In genomic region chr1:110829955-110830553, GRCh38 we compare ENCODE assay signal across 1 cellular context.
A peak's percentile ranks its signal among the peaks of the same experiment; 100 is the strongest.
TF ChIP-seq lines count a peak whose summit lies in the region.

No MANE protein-coding gene starts in this region.

TF ChIP-seq in K562, 482 proteins besides CTCF, POLR2A, EP300 and RAD21 (continued from another document):
- no peak for TF ChIP-seq ZBTB43 (CRISPR knock-in tag; IDR thresholded peaks at IDR 0.05)
- no peak for TF ChIP-seq ZNF175 (CRISPR knock-in tag; IDR thresholded peaks at IDR 0.05; ENCODE audit: low read depth)
- no peak for TF ChIP-seq EP400 (IDR thresholded peaks at IDR 0.05)
- TF ChIP-seq, protein P1, sequence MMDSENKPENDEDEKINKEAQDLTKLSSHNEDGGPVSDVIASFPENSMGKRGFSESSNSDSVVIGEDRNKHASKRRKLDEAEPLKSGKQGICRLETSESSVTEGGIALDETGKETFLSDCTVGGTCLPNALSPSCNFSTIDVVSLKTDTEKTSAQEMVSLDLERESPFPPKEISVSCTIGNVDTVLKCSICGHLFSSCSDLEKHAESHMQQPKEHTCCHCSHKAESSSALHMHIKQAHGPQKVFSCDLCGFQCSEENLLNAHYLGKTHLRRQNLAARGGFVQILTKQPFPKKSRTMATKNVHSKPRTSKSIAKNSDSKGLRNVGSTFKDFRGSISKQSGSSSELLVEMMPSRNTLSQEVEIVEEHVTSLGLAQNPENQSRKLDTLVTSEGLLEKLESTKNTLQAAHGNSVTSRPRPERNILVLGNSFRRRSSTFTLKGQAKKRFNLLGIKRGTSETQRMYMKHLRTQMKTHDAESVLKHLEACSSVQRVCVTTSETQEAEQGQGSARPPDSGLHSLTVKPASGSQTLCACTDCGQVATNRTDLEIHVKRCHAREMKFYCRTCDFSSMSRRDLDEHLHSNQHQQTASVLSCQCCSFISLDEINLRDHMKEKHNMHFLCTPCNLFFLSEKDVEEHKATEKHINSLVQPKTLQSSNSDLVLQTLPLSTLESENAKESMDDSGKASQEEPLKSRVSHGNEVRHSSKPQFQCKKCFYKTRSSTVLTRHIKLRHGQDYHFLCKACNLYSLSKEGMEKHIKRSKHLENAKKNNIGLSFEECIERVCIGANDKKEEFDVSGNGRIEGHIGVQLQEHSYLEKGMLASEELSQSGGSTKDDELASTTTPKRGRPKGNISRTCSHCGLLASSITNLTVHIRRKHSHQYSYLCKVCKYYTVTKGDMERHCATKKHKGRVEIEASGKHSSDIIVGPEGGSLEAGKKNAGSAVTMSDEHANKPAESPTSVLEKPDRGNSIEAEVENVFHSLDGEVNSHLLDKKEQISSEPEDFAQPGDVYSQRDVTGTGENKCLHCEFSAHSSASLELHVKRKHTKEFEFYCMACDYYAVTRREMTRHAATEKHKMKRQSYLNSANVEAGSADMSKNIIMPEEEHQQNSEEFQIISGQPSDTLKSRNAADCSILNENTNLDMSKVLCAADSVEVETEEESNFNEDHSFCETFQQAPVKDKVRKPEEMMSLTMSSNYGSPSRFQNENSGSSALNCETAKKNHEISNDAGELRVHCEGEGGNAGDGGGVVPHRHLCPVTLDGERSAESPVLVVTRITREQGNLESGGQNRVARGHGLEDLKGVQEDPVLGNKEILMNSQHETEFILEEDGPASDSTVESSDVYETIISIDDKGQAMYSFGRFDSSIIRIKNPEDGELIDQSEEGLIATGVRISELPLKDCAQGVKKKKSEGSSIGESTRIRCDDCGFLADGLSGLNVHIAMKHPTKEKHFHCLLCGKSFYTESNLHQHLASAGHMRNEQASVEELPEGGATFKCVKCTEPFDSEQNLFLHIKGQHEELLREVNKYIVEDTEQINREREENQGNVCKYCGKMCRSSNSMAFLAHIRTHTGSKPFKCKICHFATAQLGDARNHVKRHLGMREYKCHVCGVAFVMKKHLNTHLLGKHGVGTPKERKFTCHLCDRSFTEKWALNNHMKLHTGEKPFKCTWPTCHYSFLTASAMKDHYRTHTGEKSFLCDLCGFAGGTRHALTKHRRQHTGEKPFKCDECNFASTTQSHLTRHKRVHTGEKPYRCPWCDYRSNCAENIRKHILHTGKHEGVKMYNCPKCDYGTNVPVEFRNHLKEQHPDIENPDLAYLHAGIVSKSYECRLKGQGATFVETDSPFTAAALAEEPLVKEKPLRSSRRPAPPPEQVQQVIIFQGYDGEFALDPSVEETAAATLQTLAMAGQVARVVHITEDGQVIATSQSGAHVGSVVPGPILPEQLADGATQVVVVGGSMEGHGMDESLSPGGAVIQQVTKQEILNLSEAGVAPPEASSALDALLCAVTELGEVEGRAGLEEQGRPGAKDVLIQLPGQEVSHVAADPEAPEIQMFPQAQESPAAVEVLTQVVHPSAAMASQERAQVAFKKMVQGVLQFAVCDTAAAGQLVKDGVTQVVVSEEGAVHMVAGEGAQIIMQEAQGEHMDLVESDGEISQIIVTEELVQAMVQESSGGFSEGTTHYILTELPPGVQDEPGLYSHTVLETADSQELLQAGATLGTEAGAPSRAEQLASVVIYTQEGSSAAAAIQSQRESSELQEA (IDR thresholded peaks at IDR 0.05; ENCODE audit: low read depth), result no peak
- no peak for TF ChIP-seq HMG20A (CRISPR knock-in tag; conservative IDR thresholded peaks at IDR 0.05)
- TF ChIP-seq, protein P2, sequence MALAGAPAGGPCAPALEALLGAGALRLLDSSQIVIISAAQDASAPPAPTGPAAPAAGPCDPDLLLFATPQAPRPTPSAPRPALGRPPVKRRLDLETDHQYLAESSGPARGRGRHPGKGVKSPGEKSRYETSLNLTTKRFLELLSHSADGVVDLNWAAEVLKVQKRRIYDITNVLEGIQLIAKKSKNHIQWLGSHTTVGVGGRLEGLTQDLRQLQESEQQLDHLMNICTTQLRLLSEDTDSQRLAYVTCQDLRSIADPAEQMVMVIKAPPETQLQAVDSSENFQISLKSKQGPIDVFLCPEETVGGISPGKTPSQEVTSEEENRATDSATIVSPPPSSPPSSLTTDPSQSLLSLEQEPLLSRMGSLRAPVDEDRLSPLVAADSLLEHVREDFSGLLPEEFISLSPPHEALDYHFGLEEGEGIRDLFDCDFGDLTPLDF (CRISPR knock-in tag; IDR thresholded peaks at IDR 0.05), result no peak
- TF ChIP-seq, protein P3, sequence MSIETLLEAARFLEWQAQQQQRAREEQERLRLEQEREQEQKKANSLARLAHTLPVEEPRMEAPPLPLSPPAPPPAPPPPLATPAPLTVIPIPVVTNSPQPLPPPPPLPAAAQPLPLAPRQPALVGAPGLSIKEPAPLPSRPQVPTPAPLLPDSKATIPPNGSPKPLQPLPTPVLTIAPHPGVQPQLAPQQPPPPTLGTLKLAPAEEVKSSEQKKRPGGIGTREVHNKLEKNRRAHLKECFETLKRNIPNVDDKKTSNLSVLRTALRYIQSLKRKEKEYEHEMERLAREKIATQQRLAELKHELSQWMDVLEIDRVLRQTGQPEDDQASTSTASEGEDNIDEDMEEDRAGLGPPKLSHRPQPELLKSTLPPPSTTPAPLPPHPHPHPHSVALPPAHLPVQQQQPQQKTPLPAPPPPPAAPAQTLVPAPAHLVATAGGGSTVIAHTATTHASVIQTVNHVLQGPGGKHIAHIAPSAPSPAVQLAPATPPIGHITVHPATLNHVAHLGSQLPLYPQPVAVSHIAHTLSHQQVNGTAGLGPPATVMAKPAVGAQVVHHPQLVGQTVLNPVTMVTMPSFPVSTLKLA (conservative IDR thresholded peaks at IDR 0.05), result no peak
- TF ChIP-seq ZNF639 (CRISPR knock-in tag; conservative IDR thresholded peaks at IDR 0.05 in 1 of 2, IDR thresholded peaks at IDR 0.05 in 1 of 2), result no peak
- no peak for TF ChIP-seq SMAD1 (IDR thresholded peaks at IDR 0.05; ENCODE audit: low read depth, low read length, partially characterized antibody)
- no peak for TF ChIP-seq SIRT6 (IDR thresholded peaks at IDR 0.05; ENCODE audit: low read depth, low read length)
- no peak for TF ChIP-seq KLF1 (tag; IDR thresholded peaks at IDR 0.05)
- TF ChIP-seq ZNF75A (CRISPR knock-in tag; IDR thresholded peaks at IDR 0.05), result no peak
- TF ChIP-seq MTA2 (IDR thresholded peaks at IDR 0.05; ENCODE audit: low read depth), result no peak
- no peak for TF ChIP-seq ZNF695 (CRISPR knock-in tag; IDR thresholded peaks at IDR 0.05)
- no peak for TF ChIP-seq ZNF436 (CRISPR knock-in tag; IDR thresholded peaks at IDR 0.05)
- TF ChIP-seq ATF3 (IDR thresholded peaks at IDR 0.05), result no peak
- TF ChIP-seq ATF3 (CRISPR knock-in tag; conservative IDR thresholded peaks at IDR 0.05), result no peak
- TF ChIP-seq TEAD4 (IDR thresholded peaks at IDR 0.05; ENCODE audit: low read length), result no peak
- no peak for TF ChIP-seq TEAD4 (CRISPR knock-in tag; IDR thresholded peaks at IDR 0.05; ENCODE audit: borderline replicate concordance)
- TF ChIP-seq, protein P4, sequence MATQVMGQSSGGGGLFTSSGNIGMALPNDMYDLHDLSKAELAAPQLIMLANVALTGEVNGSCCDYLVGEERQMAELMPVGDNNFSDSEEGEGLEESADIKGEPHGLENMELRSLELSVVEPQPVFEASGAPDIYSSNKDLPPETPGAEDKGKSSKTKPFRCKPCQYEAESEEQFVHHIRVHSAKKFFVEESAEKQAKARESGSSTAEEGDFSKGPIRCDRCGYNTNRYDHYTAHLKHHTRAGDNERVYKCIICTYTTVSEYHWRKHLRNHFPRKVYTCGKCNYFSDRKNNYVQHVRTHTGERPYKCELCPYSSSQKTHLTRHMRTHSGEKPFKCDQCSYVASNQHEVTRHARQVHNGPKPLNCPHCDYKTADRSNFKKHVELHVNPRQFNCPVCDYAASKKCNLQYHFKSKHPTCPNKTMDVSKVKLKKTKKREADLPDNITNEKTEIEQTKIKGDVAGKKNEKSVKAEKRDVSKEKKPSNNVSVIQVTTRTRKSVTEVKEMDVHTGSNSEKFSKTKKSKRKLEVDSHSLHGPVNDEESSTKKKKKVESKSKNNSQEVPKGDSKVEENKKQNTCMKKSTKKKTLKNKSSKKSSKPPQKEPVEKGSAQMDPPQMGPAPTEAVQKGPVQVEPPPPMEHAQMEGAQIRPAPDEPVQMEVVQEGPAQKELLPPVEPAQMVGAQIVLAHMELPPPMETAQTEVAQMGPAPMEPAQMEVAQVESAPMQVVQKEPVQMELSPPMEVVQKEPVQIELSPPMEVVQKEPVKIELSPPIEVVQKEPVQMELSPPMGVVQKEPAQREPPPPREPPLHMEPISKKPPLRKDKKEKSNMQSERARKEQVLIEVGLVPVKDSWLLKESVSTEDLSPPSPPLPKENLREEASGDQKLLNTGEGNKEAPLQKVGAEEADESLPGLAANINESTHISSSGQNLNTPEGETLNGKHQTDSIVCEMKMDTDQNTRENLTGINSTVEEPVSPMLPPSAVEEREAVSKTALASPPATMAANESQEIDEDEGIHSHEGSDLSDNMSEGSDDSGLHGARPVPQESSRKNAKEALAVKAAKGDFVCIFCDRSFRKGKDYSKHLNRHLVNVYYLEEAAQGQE (CRISPR knock-in tag; IDR thresholded peaks at IDR 0.05; ENCODE audit: low read depth), result no peak
- TF ChIP-seq POLR2B (IDR thresholded peaks at IDR 0.05; ENCODE audit: low read depth, partially characterized antibody), result no peak
- TF ChIP-seq SUPT5H (IDR thresholded peaks at IDR 0.05), result no peak
- 0 out of 4 replicates have a peak, but pooled peaks of 1 of the 2 experiments have one; percentile 42 for TF ChIP-seq TEAD1 (CRISPR knock-in tag; IDR thresholded peaks at IDR 0.05)
- no peak for TF ChIP-seq CBFA2T2 (conservative IDR thresholded peaks at IDR 0.05)
- no peak for TF ChIP-seq PHTF2 (CRISPR knock-in tag; IDR thresholded peaks at IDR 0.05)
- TF ChIP-seq ZNF174 (CRISPR knock-in tag; IDR thresholded peaks at IDR 0.05), result no peak
- TF ChIP-seq TSC22D4 (tag; IDR thresholded peaks at IDR 0.05), result no peak
- TF ChIP-seq RUNX1 (IDR thresholded peaks at IDR 0.05; ENCODE audit: low read depth), result no peak
- no peak for TF ChIP-seq ZNF79 (CRISPR knock-in tag; IDR thresholded peaks at IDR 0.05; ENCODE audit: low read depth)
- TF ChIP-seq ZNF561 (CRISPR knock-in tag; conservative IDR thresholded peaks at IDR 0.05), result no peak
- no peak for TF ChIP-seq ZNF699 (CRISPR knock-in tag; IDR thresholded peaks at IDR 0.05; ENCODE audit: insufficient replicate concordance)
- TF ChIP-seq SMARCA4 (IDR thresholded peaks at IDR 0.05), result no peak
- no peak for TF ChIP-seq SRSF3 (IDR thresholded peaks at IDR 0.05; ENCODE audit: insufficient read depth, low read length)
- TF ChIP-seq, protein P5, sequence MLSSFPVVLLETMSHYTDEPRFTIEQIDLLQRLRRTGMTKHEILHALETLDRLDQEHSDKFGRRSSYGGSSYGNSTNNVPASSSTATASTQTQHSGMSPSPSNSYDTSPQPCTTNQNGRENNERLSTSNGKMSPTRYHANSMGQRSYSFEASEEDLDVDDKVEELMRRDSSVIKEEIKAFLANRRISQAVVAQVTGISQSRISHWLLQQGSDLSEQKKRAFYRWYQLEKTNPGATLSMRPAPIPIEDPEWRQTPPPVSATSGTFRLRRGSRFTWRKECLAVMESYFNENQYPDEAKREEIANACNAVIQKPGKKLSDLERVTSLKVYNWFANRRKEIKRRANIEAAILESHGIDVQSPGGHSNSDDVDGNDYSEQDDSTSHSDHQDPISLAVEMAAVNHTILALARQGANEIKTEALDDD (IDR thresholded peaks at IDR 0.05), result 0 out of 2 replicates have a peak, but pooled peaks have one; percentile 24
- TF ChIP-seq BHLHE40 (IDR thresholded peaks at IDR 0.05; ENCODE audit: low read length), result 0 out of 2 replicates have a peak, but pooled peaks have one; percentile 21
- TF ChIP-seq, protein P6, sequence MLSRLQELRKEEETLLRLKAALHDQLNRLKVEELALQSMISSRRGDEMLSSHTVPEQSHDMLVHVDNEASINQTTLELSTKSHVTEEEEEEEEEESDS (CRISPR knock-in tag; IDR thresholded peaks at IDR 0.05), result no peak
- no peak for TF ChIP-seq NCOA1 (IDR thresholded peaks at IDR 0.05; ENCODE audit: low read depth)
- 0 out of 4 replicates have a peak, but pooled peaks of 1 of the 2 experiments have one; percentile 35 for TF ChIP-seq RCOR1 (IDR thresholded peaks at IDR 0.05; ENCODE audit: borderline replicate concordance in 1 of 2, low read depth in 2 of 2, low read length in 2 of 2)
- TF ChIP-seq TAL1 (IDR thresholded peaks at IDR 0.05), result no peak
- TF ChIP-seq RBFOX2 (IDR thresholded peaks at IDR 0.05; ENCODE audit: low read depth, low read length), result no peak
